Comparison of ENCODE assay signal across 15 cellular contexts in the genomic region with DNA sequence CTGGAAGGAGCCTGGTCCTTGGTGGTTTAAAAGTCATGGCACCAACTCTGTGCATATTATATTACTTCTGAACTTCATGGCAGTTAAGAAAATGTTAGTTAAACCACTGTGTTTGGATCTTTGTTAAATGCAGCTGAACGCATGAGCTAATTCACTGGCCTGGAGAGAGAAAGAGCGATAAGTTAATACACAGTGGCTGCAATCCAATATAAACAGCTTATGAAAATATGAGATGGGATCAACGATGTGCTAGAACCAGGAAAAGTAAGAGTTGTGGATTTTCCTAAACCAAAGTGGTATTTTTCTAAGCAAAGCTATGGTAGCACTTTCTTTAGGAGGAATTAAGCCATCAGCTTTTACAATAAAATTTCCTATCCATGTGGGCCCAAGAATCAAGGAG.
"Had no signal": no experiment of that assay in that cellular context is flagged by ENCODE, and none has a peak within 500 bp of the region (broad histone marks: within the 10 kb centered on the region; RNA-seq: fewer than 3 reads in every experiment).

No MANE protein-coding gene starts in this region.

- FAIRE-seq: bronchial epithelial cell had no signal

- DNase-seq: activated effector memory CD4-positive, alpha-beta T cell treated with Interleukin-2 at 50 U/mL for 16 hours; amniotic stem cell; hippocampal formation; naive thymus-derived CD8-positive, alpha-beta T cell; occipital lobe; psoas muscle; sigmoid colon; stimulated activated CD4-positive, alpha-beta T cell treated with anti-CD3 and anti-CD28 coated beads, Interleukin-12 subunit alpha, Interleukin-12 subunit beta, amount 100 ng/mL, for 4 hours; stimulated activated CD4-positive, alpha-beta T cell treated with anti-CD3 and anti-CD28 coated beads, Interleukin-2, amount 100 ng/mL, for 48 hours; stimulated activated naive CD4-positive, alpha-beta T cell treated with Interleukin-2 at 50 U/mL for 16 hours; SW 1271; upper lobe of left lung had no signal

- H3K4me1 ChIP-seq: gastroesophageal sphincter, psoas muscle, sigmoid colon, suprapubic skin, upper lobe of left lung had no signal

- H3K36me3 ChIP-seq: gastroesophageal sphincter, sigmoid colon, suprapubic skin, upper lobe of left lung had no signal

- ATAC-seq: gastroesophageal sphincter; naive thymus-derived CD8-positive, alpha-beta T cell; psoas muscle had no signal

- H3K27me3 ChIP-seq: gastroesophageal sphincter, sigmoid colon, upper lobe of left lung had no signal

- H3K4me3 ChIP-seq: gastroesophageal sphincter, psoas muscle, sigmoid colon, suprapubic skin, upper lobe of left lung had no signal

- H3K27ac ChIP-seq: gastroesophageal sphincter, psoas muscle, sigmoid colon, suprapubic skin, upper lobe of left lung had no signal

- H3K9me3 ChIP-seq: gastroesophageal sphincter, psoas muscle, sigmoid colon, suprapubic skin, upper lobe of left lung had no signal
